ENCODE assay signal across 2 cellular contexts in genomic region chr17:63973930-63974593, GRCh38.
TF ChIP-seq lines count a peak whose summit lies in the region.

No MANE protein-coding gene starts in this region.

TF ChIP-seq in IMR-90, 13 proteins besides CTCF, POLR2A, EP300 and RAD21:
- no peak for TF ChIP-seq RCOR1 (IDR thresholded peaks at IDR 0.05; ENCODE audit: insufficient replicate concordance, low read length)
- TF ChIP-seq, protein P1, sequence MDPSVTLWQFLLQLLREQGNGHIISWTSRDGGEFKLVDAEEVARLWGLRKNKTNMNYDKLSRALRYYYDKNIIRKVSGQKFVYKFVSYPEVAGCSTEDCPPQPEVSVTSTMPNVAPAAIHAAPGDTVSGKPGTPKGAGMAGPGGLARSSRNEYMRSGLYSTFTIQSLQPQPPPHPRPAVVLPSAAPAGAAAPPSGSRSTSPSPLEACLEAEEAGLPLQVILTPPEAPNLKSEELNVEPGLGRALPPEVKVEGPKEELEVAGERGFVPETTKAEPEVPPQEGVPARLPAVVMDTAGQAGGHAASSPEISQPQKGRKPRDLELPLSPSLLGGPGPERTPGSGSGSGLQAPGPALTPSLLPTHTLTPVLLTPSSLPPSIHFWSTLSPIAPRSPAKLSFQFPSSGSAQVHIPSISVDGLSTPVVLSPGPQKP (IDR thresholded peaks at IDR 0.05; ENCODE audit: borderline replicate concordance, low read depth, low read length), result no peak
- no peak for TF ChIP-seq MAFK (IDR thresholded peaks at IDR 0.05; ENCODE audit: low read depth, low read length)
- no peak for TF ChIP-seq MXI1 (IDR thresholded peaks at IDR 0.05; ENCODE audit: borderline replicate concordance, low read depth, low read length)
- TF ChIP-seq NFE2L2 (IDR thresholded peaks at IDR 0.05; ENCODE audit: low read depth, low read length), result no peak
- TF ChIP-seq CHD1 (IDR thresholded peaks at IDR 0.05; ENCODE audit: low read depth, low read length), result no peak
- TF ChIP-seq, protein P2, sequence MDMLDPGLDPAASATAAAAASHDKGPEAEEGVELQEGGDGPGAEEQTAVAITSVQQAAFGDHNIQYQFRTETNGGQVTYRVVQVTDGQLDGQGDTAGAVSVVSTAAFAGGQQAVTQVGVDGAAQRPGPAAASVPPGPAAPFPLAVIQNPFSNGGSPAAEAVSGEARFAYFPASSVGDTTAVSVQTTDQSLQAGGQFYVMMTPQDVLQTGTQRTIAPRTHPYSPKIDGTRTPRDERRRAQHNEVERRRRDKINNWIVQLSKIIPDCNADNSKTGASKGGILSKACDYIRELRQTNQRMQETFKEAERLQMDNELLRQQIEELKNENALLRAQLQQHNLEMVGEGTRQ (IDR thresholded peaks at IDR 0.05; ENCODE audit: low read depth, low read length), result no peak
- no peak for TF ChIP-seq BHLHE40 (IDR thresholded peaks at IDR 0.05; ENCODE audit: low read depth, low read length)
- TF ChIP-seq FOS (IDR thresholded peaks at IDR 0.05; ENCODE audit: low read depth, low read length), result no peak
- TF ChIP-seq CEBPB (IDR thresholded peaks at IDR 0.05; ENCODE audit: low read depth, low read length), result no peak
- no peak for TF ChIP-seq RFX5 (IDR thresholded peaks at IDR 0.05; ENCODE audit: low read depth, low read length)
- no peak for TF ChIP-seq SMC3 (IDR thresholded peaks at IDR 0.05; ENCODE audit: low read depth, low read length)
- TF ChIP-seq MAZ (IDR thresholded peaks at IDR 0.05; ENCODE audit: borderline replicate concordance, low read depth, low read length), result no peak

TF ChIP-seq in GM12891, 5 proteins besides CTCF, POLR2A, EP300 and RAD21:
- TF ChIP-seq PAX5 (IDR thresholded peaks at IDR 0.05; ENCODE audit: insufficient read depth, low read length, severe bottlenecking) (no peak), SPI1 (IDR thresholded peaks at IDR 0.05; ENCODE audit: low read depth, low read length) (no peak), TAF1 (IDR thresholded peaks at IDR 0.05; ENCODE audit: low read depth, low read length) (no peak)
